In genomic region chr3:192957441-192957951, GRCh38 we compare ENCODE assay signal across 8 cellular contexts. TPM values are rescaled to one million over a fixed set of nuclear protein-coding genes. Genes with fewer than 3 reads are reported as not detected.
DNase-seq lines count a peak whose midpoint lies in the region; ATAC-seq and TF ChIP-seq lines count a peak whose summit lies in the region.

No MANE protein-coding gene starts in this region.

- no peaks in the 10 kb centered on the region for H3K9me3 Mint-ChIP-seq in Caco-2 (ENCODE audit: unreplicated experiment)

- no peak overlapping the region for H3K27ac Mint-ChIP-seq in Caco-2 (ENCODE audit: unreplicated experiment)

- H3K36me3 ChIP-seq in GM23248 (ENCODE audit: low read depth): no peaks in the 10 kb centered on the region
- no peaks in the 10 kb centered on the region for H3K36me3 ChIP-seq in PC-9 (ENCODE audit: low read depth)
- no peaks in the 10 kb centered on the region for H3K36me3 ChIP-seq in Caco-2 (ENCODE audit: control insufficient read depth, insufficient read depth, low read length)

- intact Hi-C loops in PC-9 (cut with micrococcal nuclease; ENCODE audit: unreplicated experiment): no loop called here
- intact Hi-C loops in Caco-2 (cut with micrococcal nuclease; ENCODE audit: unreplicated experiment): no loop called here

- DNase-seq in GM23248: peak; percentile 93
- peak in 1 of 2 experiments; percentile 50 for DNase-seq in PC-9
- DNase-seq in fibroblast of gingiva (ENCODE audit: low read depth): peak; percentile 90
- peak; percentile 61 for DNase-seq in renal cortical epithelial cell (ENCODE audit: low read depth)
- no peak for DNase-seq in mesenteric fat pad (ENCODE audit: low spot score)
- no peak for DNase-seq in Caco-2

- H3F3A ChIP-seq in GM23248 (ENCODE audit: insufficient read depth) (peaks cover 22% of the 10 kb centered on the region), PC-9 (ENCODE audit: insufficient read depth, low read depth) (peaks cover 8% of the 10 kb centered on the region; the same call in 1 of the 2 replicates)

- ATAC-seq in HG02870 (IDR thresholded peaks at IDR 0.05; ENCODE audit: unreplicated experiment) (no peak), HG03521 (IDR thresholded peaks at IDR 0.05; ENCODE audit: unreplicated experiment) (no peak)

- no peaks in the 10 kb centered on the region for H3K27me3 Mint-ChIP-seq in Caco-2 (ENCODE audit: insufficient read depth, unreplicated experiment)

- no peaks in the 10 kb centered on the region for H3K36me3 Mint-ChIP-seq in Caco-2 (ENCODE audit: insufficient read depth, unreplicated experiment)

- H3K27me3 ChIP-seq in GM23248 (replicated peaks; ENCODE audit: insufficient read depth): no peaks in the 10 kb centered on the region
- H3K27me3 ChIP-seq in PC-9 (ENCODE audit: insufficient read depth, low read depth): no peaks in the 10 kb centered on the region
- H3K27me3 ChIP-seq in Caco-2 (replicated peaks; ENCODE audit: control insufficient read depth, insufficient read depth, low read length): no peaks in the 10 kb centered on the region

- H3K9ac ChIP-seq in GM23248: peak overlapping the region; percentile 56

- H3K4me2 ChIP-seq in GM23248 (ENCODE audit: unreplicated experiment): peak overlapping the region; percentile 82
- peak overlapping the region; percentile 44 for H3K4me2 ChIP-seq in PC-9

- peaks cover 17% of the 10 kb centered on the region for H3K4me1 ChIP-seq in GM23248 (ENCODE audit: insufficient read depth)
- peaks cover 14% of the 10 kb centered on the region; the same call in 1 of the 2 replicates for H3K4me1 ChIP-seq in PC-9 (replicated peaks; ENCODE audit: insufficient read depth)
- no peaks in the 10 kb centered on the region for H3K4me1 ChIP-seq in Caco-2

- TF ChIP-seq CTCF in PC-9 (conservative IDR thresholded peaks at IDR 0.05) (no peak), Caco-2 (IDR thresholded peaks at IDR 0.05; ENCODE audit: insufficient read depth in 1 of 2, low read depth in 1 of 2, low read length in 1 of 2, severe bottlenecking in 1 of 2, unreplicated experiment in 1 of 2) (no peak)

- no peaks in the 10 kb centered on the region for H3K4me1 Mint-ChIP-seq in Caco-2 (ENCODE audit: low read depth, unreplicated experiment)

- CTCF ChIA-PET in PC-9 (lab: Charles Lee) (no interaction called here), Caco-2 (lab: Charles Lee) (no interaction called here)

- H3K4me3 ChIP-seq in GM23248 (peak overlapping the region; percentile 67), PC-9 (no peak overlapping the region; the same call in 1 of the 2 replicates), Caco-2 (ENCODE audit: low read depth, low read length) (no peak overlapping the region)

- no peaks in the 10 kb centered on the region for H3K9me2 ChIP-seq in GM23248 (ENCODE audit: insufficient read depth)
- no peaks in the 10 kb centered on the region for H3K9me2 ChIP-seq in PC-9 (ENCODE audit: insufficient read depth)

- H3K79me2 ChIP-seq in GM23248 (ENCODE audit: insufficient read depth): no peaks in the 10 kb centered on the region
- no peaks in the 10 kb centered on the region for H3K79me2 ChIP-seq in PC-9 (ENCODE audit: low read depth)

- POLR2A ChIA-PET in PC-9 (lab: Charles Lee; ENCODE audit: unreplicated experiment): no interaction called here
- POLR2A ChIA-PET in Caco-2 (lab: Charles Lee): no interaction called here

- H3K9me3 ChIP-seq in GM23248 (ENCODE audit: low read depth) (no peaks in the 10 kb centered on the region), PC-9 (ENCODE audit: insufficient read depth, low read depth) (no peaks in the 10 kb centered on the region), Caco-2 (no peaks in the 10 kb centered on the region)

- H3K4me3 Mint-ChIP-seq in Caco-2 (ENCODE audit: unreplicated experiment): no peak overlapping the region

- H4K20me1 ChIP-seq in GM23248 (ENCODE audit: insufficient read depth): no peaks in the 10 kb centered on the region
- H4K20me1 ChIP-seq in PC-9 (ENCODE audit: insufficient read depth): 0 out of 2 replicates have a peak, but pooled peaks cover 2% of the 10 kb centered on the region

- BruUV-seq in PC-9 (replicated peaks; lab: Mats Ljungman, UMichigan) (no TSS peak), Caco-2 (replicated peaks; lab: Mats Ljungman, UMichigan) (no TSS peak)

- H3K27ac ChIP-seq in GM23248 (peak overlapping the region; percentile 84), PC-9 (no peak overlapping the region)

- in situ Hi-C loops in GM23248 (cut with MboI): no loop called here

- WGBS in GM23248 (ENCODE audit: low coverage in 1 of 2, low lambda C conversion rate in 2 of 2, missing lambda C conversion rate in 2 of 2), 2 experiments: 0% methylated on average over 5 of the region's 5 CpGs

- H2AFZ ChIP-seq in GM23248: peak overlapping the region; percentile 78
- peak overlapping the region; percentile 30; the same call in 1 of the 2 replicates for H2AFZ ChIP-seq in PC-9

RNA-seq across cellular contexts. Expression of gene MB21D2, which starts 39.8 kb away (rescaled TPM):
- 24.2 and 26.4 TPM in 2 replicates for total RNA-seq in GM23248 (2014; rRNA removed; shearing (Covaris generic))
- 10.5 and 10.9 TPM in 2 replicates for polyA plus RNA-seq in GM23248 (2016; fragmentation: Nextera tagmentation; extraction: Ambion mirVana)
- total RNA-seq in PC-9 (2021) (4.5 and 5.1 TPM in 2 replicates), renal cortical epithelial cell (13.9 and 61.8 TPM in 2 replicates), mesenteric fat pad (3.3 TPM), Caco-2 (2022) (10.6 and 11.0 TPM in 2 replicates)

Comparison
In these comparisons a context has a peak if more than half of its experiments do, and no peak if none do; other contexts are left out.
1. DNase-seq: peak in GM23248 (single experiment), fibroblast of gingiva (single experiment) and renal cortical epithelial cell (single experiment); none in mesenteric fat pad (single experiment) and Caco-2 (0 of 2).